Comparison of ENCODE assay signal across 23 cellular contexts in the genomic region with DNA sequence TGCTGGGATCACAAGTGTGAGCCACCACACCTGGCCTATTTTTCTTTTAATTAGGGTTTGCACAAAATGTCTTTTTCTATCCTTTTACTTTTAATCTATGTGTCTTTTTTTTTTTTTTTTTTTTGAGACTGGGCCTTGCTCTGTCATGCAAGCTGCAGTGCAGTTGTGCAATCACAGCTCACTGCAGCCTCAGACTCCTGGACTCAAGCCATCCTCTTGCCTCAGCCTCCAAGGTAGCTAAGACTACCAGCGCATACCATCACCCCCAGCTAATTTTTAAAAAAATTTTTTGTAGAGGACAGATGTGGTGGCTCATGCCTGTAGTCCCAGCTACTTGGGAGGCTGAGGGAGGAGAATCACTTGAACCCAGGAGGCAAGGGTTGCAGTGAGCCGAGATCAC. TPM values are rescaled to one million over a fixed set of nuclear protein-coding genes. Genes with fewer than 3 reads are reported as not detected.
A peak's percentile ranks its signal among the peaks of the same experiment; 100 is the strongest.
DNase-seq lines count a peak whose midpoint lies in the region; ATAC-seq and TF ChIP-seq lines count a peak whose summit lies in the region.
"Had no signal": no experiment of that assay in that cellular context is flagged by ENCODE, and none has a peak within 500 bp of the region (broad histone marks: within the 10 kb centered on the region; RNA-seq: fewer than 3 reads in every experiment).

No MANE protein-coding gene starts in this region.

- peak; percentile 0 for DNase-seq in activated effector memory CD4-positive, alpha-beta T cell treated with anti-CD3 and anti-CD28 coated beads, Interleukin-2, amount 50 U/mL, for 16 hours
- DNase-seq in activated effector memory CD4-positive, alpha-beta T cell treated with Interleukin-2 at 50 U/mL for 16 hours: no peak
- DNase-seq in adipocyte (ENCODE audit: low read depth) (peak; percentile 47), fibroblast of mammary gland (ENCODE audit: low read depth) (peak; percentile 68), posterior vena cava (ENCODE audit: low spot score) (peak; percentile 37), activated gamma-delta T cell (lab: John Stamatoyannopoulos, UW) (no peak), NCI-H69 (lab: John Stamatoyannopoulos, UW) (no peak)
- DNase-seq: AML-193; Calu3; CD8-positive, alpha-beta memory T cell; DMS153; GDM1; H7; KG1; NCI-H1105; NCI-H146; NCI-H2029 treated with DMSO at 0.1 percent for 48 hours; NCI-H2171; NCI-H524 treated with DMSO at 0.1 percent for 48 hours; PC-9; RPMI8226; SHP77 had no signal

- H3K9ac ChIP-seq in adipocyte (ENCODE audit: low read length): no peak overlapping the region

- peaks cover 19% of the 10 kb centered on the region for H3K36me3 ChIP-seq in adipocyte (ENCODE audit: control insufficient read depth, insufficient read depth, low read length, severe bottlenecking)

- peaks cover 25% of the 10 kb centered on the region for H3K9me3 ChIP-seq in adipocyte (ENCODE audit: control insufficient read depth, low read length)

- H3K4me3 ChIP-seq in adipocyte (ENCODE audit: low read length): no peak overlapping the region
- H3K4me3 ChIP-seq in fibroblast of mammary gland (ENCODE audit: control insufficient read depth, low read depth, low read length): no peak overlapping the region
- H3K4me3 ChIP-seq: PC-9 had no signal

- ATAC-seq in GM21367 (IDR thresholded peaks at IDR 0.05; ENCODE audit: unreplicated experiment): no peak

- H3K27me3 ChIP-seq in adipocyte (replicated peaks; ENCODE audit: control insufficient read depth, insufficient read depth, low read length): no peaks in the 10 kb centered on the region

- no peak for TF ChIP-seq CTCF in fibroblast of mammary gland (conservative IDR thresholded peaks at IDR 0.05; ENCODE audit: control insufficient read depth, insufficient read depth, low read depth, low read length)

- intact Hi-C loops in posterior vena cava (cut with DNase I): no loop called here

- no peaks in the 10 kb centered on the region for H3K4me1 ChIP-seq in adipocyte (ENCODE audit: control insufficient read depth, insufficient read depth, low read length)

RNA-seq across cellular contexts. Expression of a gene that starts 27.1 kb away (rescaled TPM):
- total RNA-seq in posterior vena cava: 100 to 1,000 TPM in 1 of 2 donors, 10 to 100 TPM in 1; 99.5 to 129 TPM

Comparison
In these comparisons a context has a peak if more than half of its experiments do, and no peak if none do; other contexts are left out.
1. DNase-seq: peak in activated effector memory CD4-positive, alpha-beta T cell treated with anti-CD3 and anti-CD28 coated beads, Interleukin-2, amount 50 U/mL, for 16 hours (single experiment), adipocyte (single experiment), fibroblast of mammary gland (single experiment) and posterior vena cava (single experiment); none in activated effector memory CD4-positive, alpha-beta T cell treated with Interleukin-2 at 50 U/mL for 16 hours (single experiment), activated gamma-delta T cell (single experiment) and NCI-H69 (single experiment).